Comparison of ENCODE assay signal across 9 cellular contexts in genomic region chr11:2988996-2989395, GRCh38. TPM values are rescaled to one million over a fixed set of nuclear protein-coding genes. Genes with fewer than 3 reads are reported as not detected.
DNase-seq lines count a peak whose midpoint lies in the region; ATAC-seq, FAIRE-seq and TF ChIP-seq lines count a peak whose summit lies in the region.
"Had no signal": no experiment of that assay in that cellular context is flagged by ENCODE, and none has a peak within 500 bp of the region (broad histone marks: within the 10 kb centered on the region; RNA-seq: fewer than 3 reads in every experiment).

No MANE protein-coding gene starts in this region.

- peak overlapping the region; percentile 97 for H3K27ac Mint-ChIP-seq in activated CD4-positive, alpha-beta T cell treated with anti-CD3 and anti-CD28 coated beads, Interleukin-2, amount 10 ng/mL, durations not matched to agents 7 days and 5 days
- H3K27ac Mint-ChIP-seq in activated naive CD8-positive, alpha-beta T cell treated with anti-CD3 and anti-CD28 coated beads for 36 hours = peak overlapping the region; percentile 99

- no peak for TF ChIP-seq CTCF in kidney (IDR thresholded peaks at IDR 0.05; ENCODE audit: borderline replicate concordance, extremely low read depth, insufficient read depth)

- no peaks in the 10 kb centered on the region for H3K9me3 Mint-ChIP-seq in activated CD4-positive, alpha-beta T cell treated with anti-CD3 and anti-CD28 coated beads, Interleukin-2, amount 10 ng/mL, durations not matched to agents 7 days and 5 days
- H3K9me3 Mint-ChIP-seq in activated naive CD8-positive, alpha-beta T cell treated with anti-CD3 and anti-CD28 coated beads for 36 hours = no peaks in the 10 kb centered on the region

- intact Hi-C loops in kidney (cut with DNase I) = no loop called here

- ATAC-seq in HG02623 (IDR thresholded peaks at IDR 0.05; ENCODE audit: unreplicated experiment) = no peak

- peak overlapping the region; percentile 46 to 94 for H3K9ac ChIP-seq in kidney (ENCODE audit: low read length in 2 of 2)

- no peaks in the 10 kb centered on the region for H3K36me3 ChIP-seq in kidney (ENCODE audit: control insufficient read depth in 1 of 2, insufficient read depth in 2 of 2, low read length in 2 of 2)

- peaks cover 11 to 17% of the 10 kb centered on the region in 2 donors for H3K4me1 ChIP-seq in kidney (ENCODE audit: control insufficient read depth in 1 of 2, insufficient read depth in 1 of 2, low read depth in 1 of 2, low read length in 2 of 2)

- H3K36me3 Mint-ChIP-seq in activated CD4-positive, alpha-beta T cell treated with anti-CD3 and anti-CD28 coated beads, Interleukin-2, amount 10 ng/mL, durations not matched to agents 7 days and 5 days (ENCODE audit: low read depth) = peaks cover 53% of the 10 kb centered on the region
- H3K36me3 Mint-ChIP-seq in activated naive CD8-positive, alpha-beta T cell treated with anti-CD3 and anti-CD28 coated beads for 36 hours = peaks cover 49% of the 10 kb centered on the region

- H3K4me3 ChIP-seq in kidney (ENCODE audit: low read length in 2 of 2) = peak overlapping the region; percentile 87 to 89
- H3K4me3 ChIP-seq: lung had no signal

- H3K27ac ChIP-seq in kidney (ENCODE audit: low read depth in 2 of 2, low read length in 2 of 2) (peak overlapping the region; percentile 8 to 48), temporal lobe (ENCODE audit: low read depth, low read length) (peak overlapping the region; percentile 34)

- CTCF ChIA-PET in activated CD4-positive, alpha-beta T cell treated with anti-CD3 and anti-CD28 coated beads, Interleukin-2, amount 10 ng/mL, durations not matched to agents 7 days and 5 days (lab: Charles Lee) = interaction anchor here (0.6 to 2.0 kb wide), 11 partner anchors 8 to 103 kb away, joined by 3 to 7 read pairs (median 4); no protein-coding TSS in a partner anchor

- no peaks in the 10 kb centered on the region for H3K9me3 ChIP-seq in kidney (ENCODE audit: control insufficient read depth in 1 of 2, low read length in 2 of 2)

- DNase-seq in activated CD4-positive, alpha-beta T cell treated with anti-CD3 and anti-CD28 coated beads, Interleukin-2, amount 10 ng/mL, durations not matched to agents 7 days and 5 days = no peak
- DNase-seq in activated CD4-positive, alpha-beta T cell treated with anti-CD3 and anti-CD28 coated beads, Interleukin-2, amount 50 U/mL, for 48 hours = no peak
- DNase-seq in activated naive CD8-positive, alpha-beta T cell treated with anti-CD3 and anti-CD28 coated beads for 36 hours = no peak
- DNase-seq in kidney (no peak), hepatic stellate cell (ENCODE audit: low spot score) (no peak), NCI-H2227 treated with DMSO at 0.1 percent for 48 hours (lab: John Stamatoyannopoulos, UW) (no peak)

- FAIRE-seq in kidney (lab: Jason Lieb, UNC) = no peak

- peak overlapping the region; percentile 96 for H3K4me3 Mint-ChIP-seq in activated CD4-positive, alpha-beta T cell treated with anti-CD3 and anti-CD28 coated beads, Interleukin-2, amount 10 ng/mL, durations not matched to agents 7 days and 5 days
- H3K4me3 Mint-ChIP-seq in activated naive CD8-positive, alpha-beta T cell treated with anti-CD3 and anti-CD28 coated beads for 36 hours = peak overlapping the region; percentile 96

- POLR2A ChIA-PET in activated CD4-positive, alpha-beta T cell treated with anti-CD3 and anti-CD28 coated beads, Interleukin-2, amount 10 ng/mL, durations not matched to agents 7 days and 5 days (lab: Charles Lee) = interaction anchor here (2.2 kb wide), 1 partner anchor 25 kb away, joined by 11 read pairs; no protein-coding TSS in a partner anchor

- no peaks in the 10 kb centered on the region for H3K27me3 Mint-ChIP-seq in activated CD4-positive, alpha-beta T cell treated with anti-CD3 and anti-CD28 coated beads, Interleukin-2, amount 10 ng/mL, durations not matched to agents 7 days and 5 days
- no peaks in the 10 kb centered on the region for H3K27me3 Mint-ChIP-seq in activated naive CD8-positive, alpha-beta T cell treated with anti-CD3 and anti-CD28 coated beads for 36 hours

- peaks cover 42% of the 10 kb centered on the region for H3K4me1 Mint-ChIP-seq in activated CD4-positive, alpha-beta T cell treated with anti-CD3 and anti-CD28 coated beads, Interleukin-2, amount 10 ng/mL, durations not matched to agents 7 days and 5 days
- H3K4me1 Mint-ChIP-seq in activated naive CD8-positive, alpha-beta T cell treated with anti-CD3 and anti-CD28 coated beads for 36 hours = peaks cover 43% of the 10 kb centered on the region

RNA-seq across cellular contexts. Expression of gene NAP1L4, which starts 3.1 kb away (rescaled TPM):
- total RNA-seq in activated CD4-positive, alpha-beta T cell treated with anti-CD3 and anti-CD28 coated beads, Interleukin-2, amount 10 ng/mL, durations not matched to agents 7 days and 5 days = 100 to 1,000 TPM; 354 to 367 TPM
- total RNA-seq in activated naive CD8-positive, alpha-beta T cell treated with anti-CD3 and anti-CD28 coated beads for 36 hours = 100 to 1,000 TPM; 222 to 226 TPM
- total RNA-seq in kidney (133 TPM), temporal lobe (185 TPM)
- 120 TPM for polyA plus RNA-seq in kidney (ENCODE audit: insufficient read depth, low read depth, low replicate concordance)

RNA-seq across cellular contexts. Expression of gene PHLDA2, which starts 59.8 kb away (rescaled TPM):
- total RNA-seq in activated CD4-positive, alpha-beta T cell treated with anti-CD3 and anti-CD28 coated beads, Interleukin-2, amount 10 ng/mL, durations not matched to agents 7 days and 5 days = under 1 TPM; 0.35 to 0.45 TPM
- 1 to 10 TPM; 1.3 to 2.5 TPM for total RNA-seq in activated naive CD8-positive, alpha-beta T cell treated with anti-CD3 and anti-CD28 coated beads for 36 hours
- total RNA-seq in kidney (19.7 TPM), temporal lobe (not detected)
- 9.0 TPM for polyA plus RNA-seq in kidney (ENCODE audit: insufficient read depth, low read depth, low replicate concordance)
